ENCODE assay signal across 8 cellular contexts in the genomic region with DNA sequence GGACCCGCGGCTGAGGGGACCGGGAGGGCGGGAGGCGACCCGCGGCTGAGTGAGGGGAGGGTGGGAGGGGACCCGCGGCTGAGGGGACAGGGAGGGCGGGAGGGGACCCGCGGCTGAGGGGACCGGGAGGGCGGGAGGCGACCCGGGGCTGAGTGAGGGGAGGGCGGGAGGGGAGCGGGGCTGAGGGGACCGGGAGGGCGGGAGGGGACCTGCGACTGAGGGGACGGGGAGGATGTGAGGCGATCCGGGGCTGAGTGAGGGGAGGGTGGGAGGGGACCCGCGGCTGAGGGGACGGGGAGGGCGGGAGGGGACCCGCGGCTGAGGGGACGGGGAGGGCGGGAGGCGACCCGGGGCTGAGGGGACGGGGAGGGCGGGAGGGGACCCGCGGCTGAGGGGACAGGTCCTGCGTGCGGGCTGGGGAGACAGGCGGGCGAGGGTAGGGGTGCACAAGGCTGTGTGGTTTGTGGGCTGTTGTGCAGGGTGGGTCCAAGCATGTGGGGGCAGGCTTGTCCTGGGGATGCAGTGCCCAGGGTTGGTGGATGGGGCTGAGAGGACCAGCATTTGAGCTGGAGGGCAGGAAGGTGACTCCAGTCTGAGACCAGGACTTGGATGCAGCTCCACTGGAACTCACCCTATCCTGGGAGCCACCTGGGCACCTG. TPM values are rescaled to one million over a fixed set of nuclear protein-coding genes. Genes with fewer than 3 reads are reported as not detected.
DNase-seq lines count a peak whose midpoint lies in the region; ATAC-seq and TF ChIP-seq lines count a peak whose summit lies in the region.

No MANE protein-coding gene starts in this region.

- H3K36me3 ChIP-seq in iPS-18a (ENCODE audit: control insufficient read depth, low read depth, low read length): no peaks in the 10 kb centered on the region

- CTCF ChIA-PET in activated CD4-positive, alpha-beta T cell treated with anti-CD3 and anti-CD28 coated beads for 36 hours (lab: Charles Lee): interaction anchor here (0.7 to 1.4 kb wide), 2 partner anchors 112 to 435 kb away, joined by 4 read pairs; no protein-coding TSS in a partner anchor

- peak overlapping the region; percentile 7 for H3K4me3 Mint-ChIP-seq in activated CD4-positive, alpha-beta T cell treated with anti-CD3 and anti-CD28 coated beads for 36 hours
- peak overlapping the region; percentile 80 for H3K4me3 Mint-ChIP-seq in activated T-helper 2 cell treated with anti-CD3 and anti-CD28 coated beads, Interferon-gamma antibody, Interleukin-2, Interleukin-4, amounts not matched to agents 10 μg/mL and 5 μg/mL and 100 μg/mL, durations not matched to agents 14 hours and 24 hours and 36 hours (ENCODE audit: low read depth)

- H3K4me3 ChIP-seq in iPS-18a (ENCODE audit: low read length): peak overlapping the region; percentile 30

- TF ChIP-seq CTCF in GM10266 (IDR thresholded peaks at IDR 0.05; ENCODE audit: control insufficient read depth, insufficient read depth, low read depth, missing control alignments): no peak

- intact Hi-C loops in activated CD4-positive, alpha-beta T cell treated with anti-CD3 and anti-CD28 coated beads for 36 hours (cut with DNase I, micrococcal nuclease): loop anchor here in 1 of 2 experiments (1.0 to 5.0 kb wide), 4 partner anchors 87 to 418 kb away; partner anchors contain the start of genes CDCA4 and SIVA1
- intact Hi-C loops in activated T-helper 2 cell treated with anti-CD3 and anti-CD28 coated beads, Interferon-gamma antibody, Interleukin-2, Interleukin-4, amounts not matched to agents 10 μg/mL and 5 μg/mL and 100 μg/mL, durations not matched to agents 14 hours and 24 hours and 36 hours (cut with micrococcal nuclease): loop anchor here (2.0 kb wide), 1 partner anchor 557 kb away; the partner anchor contains the start of gene TEDC1

- H3K4me1 Mint-ChIP-seq in activated CD4-positive, alpha-beta T cell treated with anti-CD3 and anti-CD28 coated beads for 36 hours: no peaks in the 10 kb centered on the region
- peaks cover 2% of the 10 kb centered on the region for H3K4me1 Mint-ChIP-seq in activated T-helper 2 cell treated with anti-CD3 and anti-CD28 coated beads, Interferon-gamma antibody, Interleukin-2, Interleukin-4, amounts not matched to agents 10 μg/mL and 5 μg/mL and 100 μg/mL, durations not matched to agents 14 hours and 24 hours and 36 hours (ENCODE audit: low read depth)

- H3K9me3 ChIP-seq in iPS-18a (ENCODE audit: control insufficient read depth, low read depth, low read length): no peaks in the 10 kb centered on the region

- peaks cover 82% of the 10 kb centered on the region for H3K27me3 ChIP-seq in iPS-18a (ENCODE audit: control insufficient read depth, insufficient read depth, low read length)

- ATAC-seq in activated CD4-positive, alpha-beta T cell treated with anti-CD3 and anti-CD28 coated beads for 36 hours: no peak

- H3K27ac ChIP-seq in iPS-18a (ENCODE audit: low read length): no peak overlapping the region

- no peaks in the 10 kb centered on the region for H3K36me3 Mint-ChIP-seq in activated CD4-positive, alpha-beta T cell treated with anti-CD3 and anti-CD28 coated beads for 36 hours (ENCODE audit: low read depth)
- H3K36me3 Mint-ChIP-seq in activated T-helper 2 cell treated with anti-CD3 and anti-CD28 coated beads, Interferon-gamma antibody, Interleukin-2, Interleukin-4, amounts not matched to agents 10 μg/mL and 5 μg/mL and 100 μg/mL, durations not matched to agents 14 hours and 24 hours and 36 hours (ENCODE audit: low read depth): no peaks in the 10 kb centered on the region

- POLR2A ChIA-PET in activated CD4-positive, alpha-beta T cell treated with anti-CD3 and anti-CD28 coated beads for 36 hours (lab: Charles Lee): no interaction called here

- peaks cover 8% of the 10 kb centered on the region for H3K27me3 Mint-ChIP-seq in activated CD4-positive, alpha-beta T cell treated with anti-CD3 and anti-CD28 coated beads for 36 hours
- H3K27me3 Mint-ChIP-seq in activated T-helper 2 cell treated with anti-CD3 and anti-CD28 coated beads, Interferon-gamma antibody, Interleukin-2, Interleukin-4, amounts not matched to agents 10 μg/mL and 5 μg/mL and 100 μg/mL, durations not matched to agents 14 hours and 24 hours and 36 hours (ENCODE audit: low read depth): peaks cover 21% of the 10 kb centered on the region

- DNase-seq in activated CD4-positive, alpha-beta T cell treated with anti-CD3 and anti-CD28 coated beads for 36 hours: no peak
- no peak for DNase-seq in activated CD4-positive, alpha-beta T cell treated with anti-CD3 and anti-CD28 coated beads, Interleukin-2, amount 50 U/mL, for 1 hour
- no peak for DNase-seq in activated T-helper 2 cell treated with anti-CD3 and anti-CD28 coated beads, Interferon-gamma antibody, Interleukin-2, Interleukin-4, amounts not matched to agents 10 μg/mL and 5 μg/mL and 100 μg/mL, durations not matched to agents 14 hours and 24 hours and 36 hours (ENCODE audit: low spot score)
- peak; percentile 34 for DNase-seq in stimulated activated naive CD4-positive, alpha-beta T cell treated with Interleukin-2 at 50 U/mL for 16 hours (lab: John Stamatoyannopoulos, UW)
- no peak for DNase-seq in stimulated activated CD4-positive, alpha-beta T cell treated with anti-CD3 and anti-CD28 coated beads, Interleukin-4, amount 100 ng/mL, for 4 hours
- no peak for DNase-seq in GM10266 (ENCODE audit: extremely low spot score)
- no peak for DNase-seq in NK-92 (lab: John Stamatoyannopoulos, UW; ENCODE audit: unreplicated experiment)

- H3K4me1 ChIP-seq in iPS-18a (ENCODE audit: control insufficient read depth, low read depth, low read length): peaks cover 3% of the 10 kb centered on the region

- no peaks in the 10 kb centered on the region for H3K9me3 Mint-ChIP-seq in activated CD4-positive, alpha-beta T cell treated with anti-CD3 and anti-CD28 coated beads for 36 hours (ENCODE audit: low read depth)
- no peaks in the 10 kb centered on the region for H3K9me3 Mint-ChIP-seq in activated T-helper 2 cell treated with anti-CD3 and anti-CD28 coated beads, Interferon-gamma antibody, Interleukin-2, Interleukin-4, amounts not matched to agents 10 μg/mL and 5 μg/mL and 100 μg/mL, durations not matched to agents 14 hours and 24 hours and 36 hours

- H3K9ac ChIP-seq in iPS-18a (ENCODE audit: low read length): no peak overlapping the region

- no peak overlapping the region for H3K27ac Mint-ChIP-seq in activated CD4-positive, alpha-beta T cell treated with anti-CD3 and anti-CD28 coated beads for 36 hours
- no peak overlapping the region for H3K27ac Mint-ChIP-seq in activated T-helper 2 cell treated with anti-CD3 and anti-CD28 coated beads, Interferon-gamma antibody, Interleukin-2, Interleukin-4, amounts not matched to agents 10 μg/mL and 5 μg/mL and 100 μg/mL, durations not matched to agents 14 hours and 24 hours and 36 hours

RNA-seq across cellular contexts. Expression of gene PLD4, which starts 9.2 kb away (rescaled TPM):
- total RNA-seq in activated CD4-positive, alpha-beta T cell treated with anti-CD3 and anti-CD28 coated beads for 36 hours: not detected
- 0.16 and 0.23 TPM in 2 replicates for total RNA-seq in activated T-helper 2 cell treated with anti-CD3 and anti-CD28 coated beads, Interferon-gamma antibody, Interleukin-2, Interleukin-4, amounts not matched to agents 10 μg/mL and 5 μg/mL and 100 μg/mL, durations not matched to agents 14 hours and 24 hours and 36 hours

RNA-seq across cellular contexts. Expression of gene AHNAK2, which starts 44.3 kb away (rescaled TPM):
- total RNA-seq in activated CD4-positive, alpha-beta T cell treated with anti-CD3 and anti-CD28 coated beads for 36 hours: under 1 TPM; 0.07 to 0.11 TPM
- total RNA-seq in activated T-helper 2 cell treated with anti-CD3 and anti-CD28 coated beads, Interferon-gamma antibody, Interleukin-2, Interleukin-4, amounts not matched to agents 10 μg/mL and 5 μg/mL and 100 μg/mL, durations not matched to agents 14 hours and 24 hours and 36 hours: 0.02 and 0.07 TPM in 2 replicates

RNA-seq across cellular contexts. Expression of gene CLBA1, which starts 51.7 kb away (rescaled TPM):
- total RNA-seq in activated CD4-positive, alpha-beta T cell treated with anti-CD3 and anti-CD28 coated beads for 36 hours: 1 to 10 TPM; 1.1 to 1.9 TPM
- 0.94 and 1.4 TPM in 2 replicates for total RNA-seq in activated T-helper 2 cell treated with anti-CD3 and anti-CD28 coated beads, Interferon-gamma antibody, Interleukin-2, Interleukin-4, amounts not matched to agents 10 μg/mL and 5 μg/mL and 100 μg/mL, durations not matched to agents 14 hours and 24 hours and 36 hours
